In genomic region chr6:89048985-89049384, GRCh38 we compare ENCODE assay signal across 1 cellular context.
TF ChIP-seq lines count a peak whose summit lies in the region.

No MANE protein-coding gene starts in this region.

TF ChIP-seq in GM23338, 12 proteins besides CTCF, POLR2A, EP300 and RAD21 (continued from another document):
- TF ChIP-seq ZNF462 (CRISPR knock-in tag; IDR thresholded peaks at IDR 0.05) = no peak
- TF ChIP-seq REST (IDR thresholded peaks at IDR 0.05; ENCODE audit: unreplicated experiment) = no peak
- no peak for TF ChIP-seq ZNF114 (CRISPR knock-in tag; IDR thresholded peaks at IDR 0.05)
- no peak for TF ChIP-seq EZH2phosphoT487 (IDR thresholded peaks at IDR 0.05; ENCODE audit: unreplicated experiment)
TF ChIP-seq in GM23338: peak in this region for 0.
